In the genomic region with DNA sequence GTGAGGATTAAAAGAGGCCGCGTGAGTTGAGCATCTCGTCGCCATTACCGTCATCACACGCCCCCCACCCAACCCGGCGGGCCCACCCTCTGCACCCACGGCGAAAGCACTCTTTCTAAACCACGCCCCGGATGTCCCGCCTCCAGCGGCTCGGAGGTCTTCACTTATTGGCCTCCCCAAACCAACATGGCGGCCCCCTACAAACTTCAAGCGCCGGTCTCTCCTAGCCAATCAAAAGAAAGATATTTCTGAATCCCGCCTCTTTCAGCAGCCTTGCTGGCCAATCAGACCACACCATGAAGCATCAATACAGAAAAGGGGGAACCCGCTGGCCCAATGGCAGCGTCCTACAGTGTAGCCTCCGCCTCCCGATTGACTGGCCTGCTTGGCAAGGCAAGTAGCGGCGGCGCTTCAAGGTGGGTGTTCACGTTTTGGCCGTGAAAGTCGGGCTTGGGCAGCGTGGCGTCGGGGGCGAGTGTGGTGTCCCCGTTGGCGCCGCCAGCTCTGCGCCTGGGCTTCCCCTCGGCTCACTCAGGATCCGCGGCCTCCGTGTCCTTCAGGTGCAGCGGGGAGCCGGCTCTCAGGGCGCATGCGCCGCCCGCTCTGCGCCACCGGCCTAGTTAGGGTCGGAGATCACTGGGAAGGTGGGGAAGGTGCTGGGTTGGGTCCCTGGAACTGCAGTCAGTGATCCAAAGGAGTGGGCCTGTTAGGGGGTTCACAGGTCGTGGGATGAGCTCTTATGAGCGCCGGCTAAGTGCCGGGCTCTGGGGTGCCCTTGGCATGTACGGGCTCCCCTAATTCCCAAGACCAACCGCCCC, we compare ENCODE assay signal across 8 cellular contexts. TPM values are rescaled to one million over a fixed set of nuclear protein-coding genes. Genes with fewer than 3 reads are reported as not detected.
A peak's percentile ranks its signal among the peaks of the same experiment; 100 is the strongest.
DNase-seq lines count a peak whose midpoint lies in the region; ATAC-seq and TF ChIP-seq lines count a peak whose summit lies in the region.

A gene (plus strand): TSS at position 364 of the 818 bp plus-strand sequence. CDS start 1,471 bp downstream, outside the sequence.

- TF ChIP-seq POLR2A in esophagus squamous epithelium (IDR thresholded peaks at IDR 0.05): peak in 2 of 4 donors; percentile 26 to 65

- peak; percentile 99 for DNase-seq in DMS79 treated with DMSO at 0.1 percent for 48 hours (lab: John Stamatoyannopoulos, UW)
- DNase-seq in Karpas-422: peak; percentile 99
- peak; percentile 99 for DNase-seq in RKO (ENCODE audit: low spot score)
- DNase-seq in activated T-helper 1 cell treated with Interleukin-2 at 50 U/mL for 16 hours (ENCODE audit: low read depth): peak; percentile 92
- peak; percentile 92 for DNase-seq in esophagus squamous epithelium (lab: John Stamatoyannopoulos, UW)
- peak; percentile 100 for DNase-seq in myocyte (ENCODE audit: low read depth)
- DNase-seq in stimulated activated CD8-positive, alpha-beta memory T cell treated with anti-CD3 and anti-CD28 coated beads, Interleukin-7, amount 100 ng/mL, for 48 hours (ENCODE audit: extremely low read depth in 1 of 2, low read depth in 1 of 2): peak; percentile 91 to 96

- H3K9me3 ChIP-seq in Karpas-422 (ENCODE audit: low read length): no peaks in the 10 kb centered on the region
- no peaks in the 10 kb centered on the region for H3K9me3 ChIP-seq in esophagus squamous epithelium

- H3K4me2 ChIP-seq in Karpas-422 (ENCODE audit: low read depth, low read length, poor library complexity, severe bottlenecking): peak within 1 kb of the TSS; percentile 86

- peak; percentile 84 for ATAC-seq in GM21825 (IDR thresholded peaks at IDR 0.05; ENCODE audit: unreplicated experiment)

- H3K79me2 ChIP-seq in Karpas-422 (ENCODE audit: low read length): peaks cover 35% of the 10 kb centered on the region

- no peaks in the 10 kb centered on the region for H4K20me1 ChIP-seq in Karpas-422 (ENCODE audit: insufficient read depth, low read depth, low read length)

- TF ChIP-seq CTCF in esophagus squamous epithelium (IDR thresholded peaks at IDR 0.05): peak in 1 of 6 experiments; percentile 4

- intact Hi-C loops in esophagus squamous epithelium (cut with DNase I): no loop called here

- H3K9ac ChIP-seq in Karpas-422 (ENCODE audit: low read length): peak within 1 kb of the TSS; percentile 84

- peak within 1 kb of the TSS; percentile 31; the same call in 1 of the 2 replicates for H3K27ac ChIP-seq in Karpas-422 (ENCODE audit: low read length)
- H3K27ac ChIP-seq in esophagus squamous epithelium: peak within 1 kb of the TSS; percentile 88 to 95 (median 89)

- H3K4me3 ChIP-seq in Karpas-422 (ENCODE audit: low read length): peak within 1 kb of the TSS; percentile 74
- peak within 1 kb of the TSS; percentile 67 to 93 (median 88) for H3K4me3 ChIP-seq in esophagus squamous epithelium

- 1% methylated on average over 25 of the region's 56 CpGs; no CpG with 5 or more reads in 1 of the 2 donors for WGBS in esophagus squamous epithelium, 2 donors

- no peak within 1 kb of the TSS; the same call in 1 of the 2 replicates for H2AFZ ChIP-seq in Karpas-422 (ENCODE audit: low read length)

- no peaks in the 10 kb centered on the region for H3K9me2 ChIP-seq in Karpas-422 (replicated peaks; ENCODE audit: insufficient read depth, low read length)

- H3K4me1 ChIP-seq in Karpas-422 (ENCODE audit: low read length) (peaks cover 24% of the 10 kb centered on the region), esophagus squamous epithelium (peaks cover 21 to 40% (median 23%) of the 10 kb centered on the region in 3 donors)

- H3K27me3 ChIP-seq in Karpas-422 (ENCODE audit: low read length) (no peaks in the 10 kb centered on the region), esophagus squamous epithelium (no peaks in the 10 kb centered on the region)

- H3K36me3 ChIP-seq in Karpas-422 (ENCODE audit: insufficient read depth, low read length) (peaks cover 9% of the 10 kb centered on the region), esophagus squamous epithelium (peaks cover 4 to 39% (median 10%) of the 10 kb centered on the region in 3 donors)

RNA-seq across cellular contexts. Expression of the gene that starts here (rescaled TPM):
- total RNA-seq in Karpas-422 (2014; rRNA removed; shearing (Covaris generic); ENCODE audit: low replicate concordance): 159 and 231 TPM in 2 replicates
- 100 to 1,000 TPM; 112 to 192 (median 135) TPM for total RNA-seq in esophagus squamous epithelium
- 154 and 195 TPM in 2 replicates for total RNA-seq in myocyte
- 215 TPM for polyA plus RNA-seq in myocyte (2012)

Comparison
In these comparisons a context has a peak if more than half of its experiments do, and no peak if none do; other contexts are left out.
1. Peak in every context shown above with its lines: DNase-seq, ATAC-seq, H3K4me3 ChIP-seq and H3K27ac ChIP-seq.